ENCODE assay signal across 1 cellular context in the genomic region with DNA sequence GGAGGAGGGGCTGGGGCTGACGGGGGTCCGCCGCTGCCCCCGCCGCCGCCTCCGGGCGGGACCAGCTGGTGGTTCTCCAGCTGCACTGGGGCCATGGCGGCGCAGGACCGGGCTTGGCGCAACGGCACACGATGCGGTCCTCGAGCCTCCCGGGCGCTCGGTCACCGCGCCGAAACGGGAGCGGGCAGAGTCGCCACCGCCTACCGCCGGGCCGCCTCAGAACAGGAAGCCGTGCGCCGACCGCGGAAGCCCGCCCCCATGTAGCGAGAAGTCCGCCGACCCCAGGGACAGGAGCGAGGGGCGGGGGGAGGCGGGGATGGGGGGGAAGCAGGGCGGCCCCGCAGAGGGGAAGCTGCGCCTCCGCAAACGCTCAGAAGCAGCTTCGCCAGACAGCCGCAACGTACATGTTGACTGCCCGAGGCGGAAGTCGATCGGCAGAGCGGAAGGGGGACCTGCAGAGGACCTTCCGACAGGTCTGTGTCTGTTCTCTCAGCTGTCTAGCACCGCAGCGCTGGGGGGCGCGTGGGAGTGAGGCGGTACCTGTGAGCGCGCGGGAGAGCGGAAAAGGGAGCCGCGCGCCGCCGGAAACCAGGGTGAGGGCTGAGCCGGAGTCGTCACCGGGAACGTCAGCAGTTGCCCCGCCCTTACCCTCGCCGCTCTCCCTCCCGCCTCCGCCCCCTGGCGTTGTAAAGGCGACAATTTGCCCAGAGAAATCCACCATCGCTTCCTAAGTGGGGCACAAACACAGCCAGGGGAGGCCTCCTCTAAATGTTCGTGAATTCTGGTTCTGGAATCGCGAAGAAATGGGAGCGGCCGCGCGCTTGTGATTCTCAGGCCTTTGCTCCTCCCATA.
TF ChIP-seq lines count a peak whose summit lies in the region.

A gene (minus strand): TSS at position 225 of the 852 bp plus-strand sequence. CDS start 130 bp downstream, at position 95.

TF ChIP-seq in WTC11, 78 proteins besides CTCF, POLR2A, EP300 and RAD21 (continued from another document):
- TF ChIP-seq, protein P1, sequence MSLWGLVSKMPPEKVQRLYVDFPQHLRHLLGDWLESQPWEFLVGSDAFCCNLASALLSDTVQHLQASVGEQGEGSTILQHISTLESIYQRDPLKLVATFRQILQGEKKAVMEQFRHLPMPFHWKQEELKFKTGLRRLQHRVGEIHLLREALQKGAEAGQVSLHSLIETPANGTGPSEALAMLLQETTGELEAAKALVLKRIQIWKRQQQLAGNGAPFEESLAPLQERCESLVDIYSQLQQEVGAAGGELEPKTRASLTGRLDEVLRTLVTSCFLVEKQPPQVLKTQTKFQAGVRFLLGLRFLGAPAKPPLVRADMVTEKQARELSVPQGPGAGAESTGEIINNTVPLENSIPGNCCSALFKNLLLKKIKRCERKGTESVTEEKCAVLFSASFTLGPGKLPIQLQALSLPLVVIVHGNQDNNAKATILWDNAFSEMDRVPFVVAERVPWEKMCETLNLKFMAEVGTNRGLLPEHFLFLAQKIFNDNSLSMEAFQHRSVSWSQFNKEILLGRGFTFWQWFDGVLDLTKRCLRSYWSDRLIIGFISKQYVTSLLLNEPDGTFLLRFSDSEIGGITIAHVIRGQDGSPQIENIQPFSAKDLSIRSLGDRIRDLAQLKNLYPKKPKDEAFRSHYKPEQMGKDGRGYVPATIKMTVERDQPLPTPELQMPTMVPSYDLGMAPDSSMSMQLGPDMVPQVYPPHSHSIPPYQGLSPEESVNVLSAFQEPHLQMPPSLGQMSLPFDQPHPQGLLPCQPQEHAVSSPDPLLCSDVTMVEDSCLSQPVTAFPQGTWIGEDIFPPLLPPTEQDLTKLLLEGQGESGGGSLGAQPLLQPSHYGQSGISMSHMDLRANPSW (CRISPR knock-in tag; conservative IDR thresholded peaks at IDR 0.05; ENCODE audit: low read depth): no peak
- TF ChIP-seq, protein P2, sequence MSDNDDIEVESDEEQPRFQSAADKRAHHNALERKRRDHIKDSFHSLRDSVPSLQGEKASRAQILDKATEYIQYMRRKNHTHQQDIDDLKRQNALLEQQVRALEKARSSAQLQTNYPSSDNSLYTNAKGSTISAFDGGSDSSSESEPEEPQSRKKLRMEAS (CRISPR knock-in tag; IDR thresholded peaks at IDR 0.05): peak; percentile 26; the same call in 1 of the 2 replicates
- TF ChIP-seq, protein P3, sequence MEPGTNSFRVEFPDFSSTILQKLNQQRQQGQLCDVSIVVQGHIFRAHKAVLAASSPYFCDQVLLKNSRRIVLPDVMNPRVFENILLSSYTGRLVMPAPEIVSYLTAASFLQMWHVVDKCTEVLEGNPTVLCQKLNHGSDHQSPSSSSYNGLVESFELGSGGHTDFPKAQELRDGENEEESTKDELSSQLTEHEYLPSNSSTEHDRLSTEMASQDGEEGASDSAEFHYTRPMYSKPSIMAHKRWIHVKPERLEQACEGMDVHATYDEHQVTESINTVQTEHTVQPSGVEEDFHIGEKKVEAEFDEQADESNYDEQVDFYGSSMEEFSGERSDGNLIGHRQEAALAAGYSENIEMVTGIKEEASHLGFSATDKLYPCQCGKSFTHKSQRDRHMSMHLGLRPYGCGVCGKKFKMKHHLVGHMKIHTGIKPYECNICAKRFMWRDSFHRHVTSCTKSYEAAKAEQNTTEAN (CRISPR knock-in tag; IDR thresholded peaks at IDR 0.05): peak; percentile 23; the same call in 1 of the 2 replicates
